In the genomic region with DNA sequence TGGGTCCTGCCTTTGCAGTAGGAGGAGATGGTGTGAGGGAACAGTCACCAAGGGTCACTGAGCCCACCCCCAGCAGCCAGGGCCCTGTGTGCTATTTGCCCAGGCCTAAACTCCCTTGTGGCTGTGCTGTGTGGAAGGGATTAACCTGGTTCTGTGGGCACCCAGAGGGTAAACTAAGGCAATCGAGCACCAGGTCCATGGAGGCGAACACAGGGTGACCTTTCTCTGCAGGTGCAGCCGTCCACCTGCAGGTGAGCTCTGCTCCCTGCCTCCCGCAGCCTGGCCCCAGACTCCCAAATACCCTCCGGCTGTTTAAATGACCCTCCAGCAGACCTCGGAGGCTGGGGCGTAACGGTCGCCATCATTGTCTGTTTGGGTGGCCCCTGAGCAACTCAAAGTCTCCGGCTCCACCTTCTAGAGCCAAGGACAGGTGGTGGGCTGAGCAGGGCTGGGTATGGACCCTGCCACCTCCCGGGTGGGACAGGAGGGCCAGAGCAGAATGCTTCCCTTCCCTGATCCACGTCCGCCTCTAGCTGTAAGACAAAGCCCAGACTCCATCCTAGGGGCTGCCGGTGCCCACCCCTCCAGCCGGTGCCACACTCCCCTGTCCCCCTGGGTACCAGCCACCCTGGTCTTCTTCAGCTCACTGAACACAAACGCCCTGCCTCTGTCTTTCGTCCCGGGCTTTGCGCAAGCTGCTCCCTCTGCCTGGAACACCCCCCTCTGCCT, we compare ENCODE assay signal across 1 cellular context.
TF ChIP-seq lines count a peak whose summit lies in the region.

No MANE protein-coding gene starts in this region.

TF ChIP-seq in H1, 55 proteins besides CTCF, POLR2A, EP300 and RAD21:
- no peak for TF ChIP-seq FOSL1 (IDR thresholded peaks at IDR 0.05; ENCODE audit: insufficient read depth, low read depth, low read length)
- TF ChIP-seq TEAD4 (IDR thresholded peaks at IDR 0.05; ENCODE audit: low read depth, low read length) = no peak
- TF ChIP-seq SIRT6 (IDR thresholded peaks at IDR 0.05; ENCODE audit: low read length) = no peak
- TF ChIP-seq SP2 (IDR thresholded peaks at IDR 0.05; ENCODE audit: low read length) = no peak
- no peak for TF ChIP-seq BCL11A (IDR thresholded peaks at IDR 0.05; ENCODE audit: low read depth in 2 of 2, low read length in 2 of 2)
- no peak for TF ChIP-seq KDM4A (IDR thresholded peaks at IDR 0.05; ENCODE audit: low read depth, low read length, severe bottlenecking)
